Comparison of ENCODE assay signal across 12 cellular contexts in genomic region chr7:80218723-80219122, GRCh38.
DNase-seq lines count a peak whose midpoint lies in the region; ATAC-seq and TF ChIP-seq lines count a peak whose summit lies in the region.
"Had no signal": no experiment of that assay in that cellular context is flagged by ENCODE, and none has a peak within 500 bp of the region (broad histone marks: within the 10 kb centered on the region; RNA-seq: fewer than 3 reads in every experiment).

No MANE protein-coding gene starts in this region.

- DNase-seq in AG09309 (ENCODE audit: low read depth) = peak; percentile 31
- peak; percentile 63 for DNase-seq in HS-5 (ENCODE audit: low read depth)
- DNase-seq in astrocyte of the hippocampus (ENCODE audit: low read depth, low spot score) = peak; percentile 34
- peak; percentile 93 for DNase-seq in kidney tubule cell (ENCODE audit: low spot score)
- no peak for DNase-seq in SKM-1 (lab: John Stamatoyannopoulos, UW; ENCODE audit: unreplicated experiment)
- DNase-seq in NCI-H2196 treated with DMSO at 0.1 percent for 48 hours (lab: John Stamatoyannopoulos, UW; ENCODE audit: unreplicated experiment) = no peak
- no peak for DNase-seq in GM10266 (ENCODE audit: extremely low spot score)
- DNase-seq: NCI-H1092, SHP77 treated with DMSO at 0.1 percent for 48 hours, upper lobe of left lung had no signal

- no peak for ATAC-seq in GM21723 (IDR thresholded peaks at IDR 0.05; ENCODE audit: unreplicated experiment)

- TF ChIP-seq CTCF in AG09309 (IDR thresholded peaks at IDR 0.05; ENCODE audit: control insufficient read depth, insufficient read depth, low read depth, low read length, missing control alignments) (no peak), GM10266 (IDR thresholded peaks at IDR 0.05; ENCODE audit: control insufficient read depth, insufficient read depth, low read depth, missing control alignments) (no peak)

- no peak overlapping the region for H3K4me3 ChIP-seq in AG09309 (ENCODE audit: control insufficient read depth, low read depth, low read length)
- H3K4me3 ChIP-seq: neural progenitor cell, upper lobe of left lung had no signal

Comparison
In these comparisons a context has a peak if more than half of its experiments do, and no peak if none do; other contexts are left out.
1. DNase-seq: peak in AG09309 (single experiment), HS-5 (single experiment), astrocyte of the hippocampus (single experiment) and kidney tubule cell (single experiment); none in SKM-1 (single experiment), NCI-H2196 treated with DMSO at 0.1 percent for 48 hours (single experiment) and GM10266 (single experiment).